In the genomic region with DNA sequence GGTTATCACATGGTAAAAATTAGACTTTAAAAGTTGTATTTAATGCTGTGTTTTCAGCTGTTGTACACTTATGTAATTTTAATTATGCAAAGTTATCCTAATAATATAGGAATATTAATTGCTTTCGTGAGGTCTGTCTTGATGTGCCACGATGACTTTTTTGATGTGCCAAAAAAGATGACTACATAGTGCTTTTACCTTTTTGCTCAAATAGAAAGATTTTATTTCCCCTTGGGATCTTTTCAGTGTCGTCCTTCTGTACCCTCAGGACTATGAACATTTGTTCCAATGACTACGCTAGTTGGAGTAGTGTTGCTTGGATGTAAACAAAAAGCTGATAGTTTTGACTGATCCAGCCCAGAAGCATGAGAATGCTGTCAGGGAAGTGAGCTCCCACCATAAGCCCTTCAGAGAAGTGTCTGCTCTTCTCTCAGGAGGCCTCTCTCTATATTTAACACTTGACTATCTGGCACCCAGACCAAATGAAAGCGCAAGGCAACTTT, we compare ENCODE assay signal across 8 cellular contexts. TPM values are rescaled to one million over a fixed set of nuclear protein-coding genes. Genes with fewer than 3 reads are reported as not detected.
A peak's percentile ranks its signal among the peaks of the same experiment; 100 is the strongest.
DNase-seq lines count a peak whose midpoint lies in the region; ATAC-seq and TF ChIP-seq lines count a peak whose summit lies in the region.

No MANE protein-coding gene starts in this region.

- WGBS in adrenal gland, 4 donors, result 19 to 24% (median 21%) methylated on average over 5 of the region's 5 CpGs
- WGBS in right lobe of liver (ENCODE audit: insufficient coverage, low coverage, low lambda C conversion rate, missing lambda C conversion rate), result 4% methylated on average over 5 of the region's 5 CpGs

- H3K36me3 ChIP-seq in adrenal gland (replicated peaks in 1 of 2) (no peaks in the 10 kb centered on the region), right lobe of liver (peaks cover 0 to 10% (median 0%) of the 10 kb centered on the region in 4 donors)

- DNase-seq in activated naive CD4-positive, alpha-beta T cell treated with anti-CD3 and anti-CD28 coated beads, Interleukin-2, amount 10 ng/mL, durations not matched to agents 7 days and 5 days, result no peak
- DNase-seq in activated naive CD4-positive, alpha-beta T cell treated with Interleukin-2 at 50 U/mL for 16 hours, result no peak
- DNase-seq in adrenal gland (no peak), right lobe of liver (no peak), type B pancreatic cell (ENCODE audit: extremely low spot score, unreplicated experiment) (no peak), globus pallidus (ENCODE audit: low spot score) (no peak), GM13977 (ENCODE audit: low spot score) (no peak)

- H3K4me3 ChIP-seq in adrenal gland (peak overlapping the region in 2 of 4 donors; percentile 92 to 95), right lobe of liver (peak overlapping the region; percentile 81 to 92 (median 91))

- intact Hi-C loops in adrenal gland (cut with DNase I) (loop anchor here in 1 of 2 donors (5.0 kb wide), 1 partner anchor 196 kb away; no protein-coding TSS in a partner anchor), right lobe of liver (cut with DNase I) (loop anchor here in 1 of 2 donors (10.0 kb wide), 1 partner anchor 199 kb away; no protein-coding TSS in a partner anchor)

- ATAC-seq in right lobe of liver (no peak), GM18517 (IDR thresholded peaks at IDR 0.05; ENCODE audit: unreplicated experiment) (no peak)

- H3K27me3 Mint-ChIP-seq in activated naive CD4-positive, alpha-beta T cell treated with anti-CD3 and anti-CD28 coated beads, Interleukin-2, amount 10 ng/mL, durations not matched to agents 7 days and 5 days, result no peaks in the 10 kb centered on the region
- H3K27me3 Mint-ChIP-seq in type B pancreatic cell, result no peaks in the 10 kb centered on the region

- peaks cover 22% of the 10 kb centered on the region for H3K36me3 Mint-ChIP-seq in activated naive CD4-positive, alpha-beta T cell treated with anti-CD3 and anti-CD28 coated beads, Interleukin-2, amount 10 ng/mL, durations not matched to agents 7 days and 5 days
- H3K36me3 Mint-ChIP-seq in type B pancreatic cell, result peaks cover 5% of the 10 kb centered on the region

- H3K4me1 Mint-ChIP-seq in activated naive CD4-positive, alpha-beta T cell treated with anti-CD3 and anti-CD28 coated beads, Interleukin-2, amount 10 ng/mL, durations not matched to agents 7 days and 5 days, result peaks cover 34% of the 10 kb centered on the region
- peaks cover 34% of the 10 kb centered on the region for H3K4me1 Mint-ChIP-seq in type B pancreatic cell (ENCODE audit: unreplicated experiment)

- CTCF ChIA-PET in activated naive CD4-positive, alpha-beta T cell treated with anti-CD3 and anti-CD28 coated beads, Interleukin-2, amount 10 ng/mL, durations not matched to agents 7 days and 5 days (lab: Charles Lee), result interaction anchor here (0.6 to 5.3 kb wide), 29 partner anchors 8 to 500 kb away, joined by 3 to 118 read pairs (median 4); a partner anchor contains a TSS

- H3K27me3 ChIP-seq in adrenal gland, result no peaks in the 10 kb centered on the region
- H3K27me3 ChIP-seq in right lobe of liver, result no peaks in the 10 kb centered on the region

- peaks cover 24 to 34% of the 10 kb centered on the region in 2 donors for H3K4me1 ChIP-seq in adrenal gland (replicated peaks in 1 of 2)
- peaks cover 0 to 37% (median 8%) of the 10 kb centered on the region in 4 donors for H3K4me1 ChIP-seq in right lobe of liver

- TF ChIP-seq POLR2A in adrenal gland (IDR thresholded peaks at IDR 0.05) (no peak), right lobe of liver (IDR thresholded peaks at IDR 0.05) (no peak)

- peak overlapping the region; percentile 94 for H3K4me3 Mint-ChIP-seq in activated naive CD4-positive, alpha-beta T cell treated with anti-CD3 and anti-CD28 coated beads, Interleukin-2, amount 10 ng/mL, durations not matched to agents 7 days and 5 days
- peak overlapping the region; percentile 98 for H3K4me3 Mint-ChIP-seq in type B pancreatic cell

- in situ Hi-C loops in GM13977 (cut with MboI; ENCODE audit: low pct_unique_long_range_greater_than_20kb, low sequenced_read_pairs, unreplicated experiment), result loop anchor here (25.0 kb wide), 1 partner anchor 196 kb away; no protein-coding TSS in a partner anchor

- H3K9me3 Mint-ChIP-seq in activated naive CD4-positive, alpha-beta T cell treated with anti-CD3 and anti-CD28 coated beads, Interleukin-2, amount 10 ng/mL, durations not matched to agents 7 days and 5 days, result no peaks in the 10 kb centered on the region
- H3K9me3 Mint-ChIP-seq in type B pancreatic cell, result no peaks in the 10 kb centered on the region

- H3K9me3 ChIP-seq in adrenal gland (replicated peaks in 1 of 3) (no peaks in the 10 kb centered on the region), right lobe of liver (no peaks in the 10 kb centered on the region)

- peak overlapping the region in 4 of 5 donors; percentile 99 to 100 (median 99) for H3K27ac ChIP-seq in adrenal gland
- H3K27ac ChIP-seq in right lobe of liver, result peak overlapping the region; percentile 99 to 100 (median 100)

- H3K27ac Mint-ChIP-seq in activated naive CD4-positive, alpha-beta T cell treated with anti-CD3 and anti-CD28 coated beads, Interleukin-2, amount 10 ng/mL, durations not matched to agents 7 days and 5 days, result peak overlapping the region; percentile 100
- peak overlapping the region; percentile 100 for H3K27ac Mint-ChIP-seq in type B pancreatic cell

- TF ChIP-seq CTCF in adrenal gland (IDR thresholded peaks at IDR 0.05) (no peak), right lobe of liver (IDR thresholded peaks at IDR 0.05) (no peak), type B pancreatic cell (conservative IDR thresholded peaks at IDR 0.05) (no peak), GM13977 (IDR thresholded peaks at IDR 0.05; ENCODE audit: extremely low read depth, insufficient read depth, missing control alignments) (no peak)

RNA-seq across cellular contexts. Expression of a gene that starts 1.2 kb away (rescaled TPM):
- total RNA-seq in adrenal gland, result 100 to 1,000 TPM; 124 to 358 (median 237) TPM
- 100 to 1,000 TPM in 1 of 3 donors, 10 to 100 TPM in 2; 89.3 to 259 (median 91.5) TPM for polyA plus RNA-seq in adrenal gland
- 100 to 1,000 TPM; 113 to 173 (median 150) TPM for total RNA-seq in right lobe of liver
- 230 and 298 TPM in 2 replicates for total RNA-seq in type B pancreatic cell (ENCODE audit: low replicate concordance)

RNA-seq across cellular contexts. Expression of a gene that starts 56.9 kb away (rescaled TPM):
- total RNA-seq in adrenal gland, result 1 to 10 TPM in 5 of 8 donors, under 1 TPM in 3; 0.74 to 3.3 (median 1.7) TPM
- polyA plus RNA-seq in adrenal gland, result 1 to 10 TPM in 1 of 3 donors, under 1 TPM in 2; 0.48 to 1.8 (median 0.51) TPM
- total RNA-seq in right lobe of liver, result under 1 TPM in 4 of 6 experiments, not detected in 2; 0.12 to 0.42 (median 0.33) TPM
- total RNA-seq in type B pancreatic cell (ENCODE audit: low replicate concordance), result 3.4 and 6.1 TPM in 2 replicates

RNA-seq across cellular contexts. Expression of a gene that starts 57.0 kb away (rescaled TPM):
- total RNA-seq in adrenal gland (10 to 100 TPM in 5 of 8 donors, 1 to 10 TPM in 3; 6.4 to 17.3 (median 10.4) TPM), right lobe of liver (1 to 10 TPM; 3.2 to 7.7 (median 4.0) TPM), type B pancreatic cell (ENCODE audit: low replicate concordance) (13.7 and 23.5 TPM in 2 replicates)
- polyA plus RNA-seq in adrenal gland, result 10 to 100 TPM in 2 of 3 donors, 1 to 10 TPM in 1; 6.6 to 17.5 (median 15.9) TPM
